In genomic region chr10:24643679-24644209, GRCh38 we compare ENCODE assay signal across 18 cellular contexts.
A peak's percentile ranks its signal among the peaks of the same experiment; 100 is the strongest.
DNase-seq lines count a peak whose midpoint lies in the region; ATAC-seq, FAIRE-seq and TF ChIP-seq lines count a peak whose summit lies in the region.
"Had no signal": no experiment of that assay in that cellular context is flagged by ENCODE, and none has a peak within 500 bp of the region (broad histone marks: within the 10 kb centered on the region; RNA-seq: fewer than 3 reads in every experiment).

No MANE protein-coding gene starts in this region.

- CTCF ChIA-PET in Calu3 (lab: Charles Lee): interaction anchor here (1.0 to 1.6 kb wide), 2 partner anchors 372 to 437 kb away, joined by 3 to 7 read pairs; partner anchors contain the start of gene ENKUR
- CTCF ChIA-PET in K562 (lab: Yijun Ruan, JAX; ENCODE audit: low intra/inter-chr PET ratio): interaction anchor here (1.1 kb wide), 1 partner anchor 437 kb away, joined by 3 read pairs; no protein-coding TSS in a partner anchor

- H3K27me3 ChIP-seq in K562 (ENCODE audit: control insufficient read depth in 2 of 2, insufficient read depth in 2 of 2, low read length in 2 of 2) (no peaks in the 10 kb centered on the region), mesenchymal stem cell (ENCODE audit: control insufficient read depth in 1 of 2, insufficient read depth in 1 of 2, low read length in 2 of 2) (no peaks in the 10 kb centered on the region), sigmoid colon (no peaks in the 10 kb centered on the region)
- H3K27me3 ChIP-seq: brain microvascular endothelial cell, foreskin keratinocyte, uterus had no signal

- no peak overlapping the region for H2AK5ac ChIP-seq in mesenchymal stem cell (ENCODE audit: low read length, severe bottlenecking)

- H2BK12ac ChIP-seq in mesenchymal stem cell (ENCODE audit: low read length in 2 of 2): no peak overlapping the region

- H3K36me3 ChIP-seq in K562 (ENCODE audit: control insufficient read depth, insufficient read depth, low read length) (no peaks in the 10 kb centered on the region), mesenchymal stem cell (ENCODE audit: control insufficient read depth in 1 of 2, insufficient read depth in 2 of 2, low read depth in 1 of 2, low read length in 2 of 2) (peaks cover 0 to 11% of the 10 kb centered on the region in 2 experiments), sigmoid colon (no peaks in the 10 kb centered on the region)
- H3K36me3 ChIP-seq: brain microvascular endothelial cell, uterus had no signal

- no peak overlapping the region for H3K27ac Mint-ChIP-seq in Calu3 (ENCODE audit: unreplicated experiment)
- H3K27ac Mint-ChIP-seq: natural killer cell treated with Interleukin-12 subunit alpha and Interleukin-12 subunit beta and Interleukin-15 and Interleukin-18, amount 100 ng/mL, for 72 hours had no signal

- H2BK5ac ChIP-seq in mesenchymal stem cell (ENCODE audit: low read depth, low read length, poor library complexity, severe bottlenecking): no peak overlapping the region

- TF ChIP-seq EP300 in K562 (IDR thresholded peaks at IDR 0.05; ENCODE audit: low read length) (no peak), sigmoid colon (IDR thresholded peaks at IDR 0.05) (no peak)

- H3K4me2 ChIP-seq in K562 (ENCODE audit: insufficient read depth, low read length) (no peak overlapping the region), mesenchymal stem cell (ENCODE audit: low read length, poor library complexity, severe bottlenecking) (no peak overlapping the region)

- H3K23ac ChIP-seq in mesenchymal stem cell (ENCODE audit: low read length in 2 of 2): no peak overlapping the region

- H3K79me2 ChIP-seq in K562 (ENCODE audit: control insufficient read depth, insufficient read depth, low read length): peaks cover 9% of the 10 kb centered on the region

- H3K4ac ChIP-seq in mesenchymal stem cell (ENCODE audit: low read depth in 1 of 2, low read length in 2 of 2): no peak overlapping the region

- no peak overlapping the region for H2BK120ac ChIP-seq in mesenchymal stem cell (ENCODE audit: low read depth, low read length)

- H3K9ac ChIP-seq in K562 (ENCODE audit: insufficient read depth in 1 of 2, low read depth in 2 of 2, low read length in 2 of 2) (no peak overlapping the region), mesenchymal stem cell (ENCODE audit: low read length) (peak overlapping the region; percentile 49)

- H3K9me3 ChIP-seq in K562 (replicated peaks; ENCODE audit: control insufficient read depth, insufficient read depth, low read depth, low read length): no peaks in the 10 kb centered on the region
- no peaks in the 10 kb centered on the region for H3K9me3 ChIP-seq in mesenchymal stem cell (ENCODE audit: control insufficient read depth, low read length)
- no peaks in the 10 kb centered on the region for H3K9me3 ChIP-seq in sigmoid colon
- H3K9me3 ChIP-seq: uterus had no signal

- ATAC-seq in HG02970 (IDR thresholded peaks at IDR 0.05; ENCODE audit: low FRiP score, unreplicated experiment) (peak; percentile 16), K562 (peak; percentile 53), HG02798 (IDR thresholded peaks at IDR 0.05; ENCODE audit: poor library complexity, unreplicated experiment) (no peak), left ventricle myocardium superior (no peak)

- TF ChIP-seq RAD21 in K562 (CRISPR knock-in tag; conservative IDR thresholded peaks at IDR 0.05 in 1 of 2, IDR thresholded peaks at IDR 0.05 in 1 of 2): no peak

- H3K4me3 Mint-ChIP-seq in Calu3 (ENCODE audit: low read depth, unreplicated experiment): no peak overlapping the region
- H3K4me3 Mint-ChIP-seq: natural killer cell treated with Interleukin-12 subunit alpha and Interleukin-12 subunit beta and Interleukin-15 and Interleukin-18, amount 100 ng/mL, for 72 hours had no signal

- H3K27me3 Mint-ChIP-seq in Calu3 (ENCODE audit: unreplicated experiment): no peaks in the 10 kb centered on the region
- H3K27me3 Mint-ChIP-seq: natural killer cell treated with Interleukin-12 subunit alpha and Interleukin-12 subunit beta and Interleukin-15 and Interleukin-18, amount 100 ng/mL, for 72 hours had no signal

- H4K8ac ChIP-seq in mesenchymal stem cell (ENCODE audit: low read length): no peak overlapping the region

- H3K9me1 ChIP-seq in K562 (ENCODE audit: control insufficient read depth, insufficient read depth, low read length): no peaks in the 10 kb centered on the region

- peaks cover 19% of the 10 kb centered on the region for H3K79me1 ChIP-seq in mesenchymal stem cell (replicated peaks; ENCODE audit: low read length, poor library complexity, severe bottlenecking)

- no peaks in the 10 kb centered on the region for H3K36me3 Mint-ChIP-seq in Calu3 (ENCODE audit: insufficient read depth, unreplicated experiment)
- H3K36me3 Mint-ChIP-seq: natural killer cell treated with Interleukin-12 subunit alpha and Interleukin-12 subunit beta and Interleukin-15 and Interleukin-18, amount 100 ng/mL, for 72 hours had no signal

- no peaks in the 10 kb centered on the region for H3K4me1 Mint-ChIP-seq in Calu3 (ENCODE audit: low read depth, unreplicated experiment)

- H4K20me1 ChIP-seq in K562 (replicated peaks; ENCODE audit: control insufficient read depth, insufficient read depth, low read length): no peaks in the 10 kb centered on the region

- no peak overlapping the region for H2AFZ ChIP-seq in K562 (ENCODE audit: low read depth, low read length)
- no peak overlapping the region for H2AFZ ChIP-seq in mesenchymal stem cell (ENCODE audit: low read depth, low read length)

- peak overlapping the region; percentile 5; the same call in 1 of the 3 replicates for H3K27ac ChIP-seq in K562 (ENCODE audit: extremely low read depth, low read depth, low read length)
- no peak overlapping the region for H3K27ac ChIP-seq in mesenchymal stem cell (ENCODE audit: low read length, poor library complexity, severe bottlenecking)
- no peak overlapping the region for H3K27ac ChIP-seq in sigmoid colon
- H3K27ac ChIP-seq: brain microvascular endothelial cell, C4-2B, foreskin keratinocyte, uterus had no signal

- H2BK15ac ChIP-seq in mesenchymal stem cell (ENCODE audit: low read depth, poor library complexity, severe bottlenecking): no peak overlapping the region

- H3K18ac ChIP-seq in mesenchymal stem cell (ENCODE audit: low read depth in 1 of 2, low read length in 2 of 2): no peak overlapping the region

- POLR2A ChIA-PET in K562 (lab: Yijun Ruan, JAX): interaction anchor here (1.2 kb wide), 1 partner anchor 51 kb away, joined by 3 read pairs; no protein-coding TSS in a partner anchor

- H3K4me1 ChIP-seq in K562 (replicated peaks in 1 of 2; ENCODE audit: control insufficient read depth in 2 of 2, insufficient read depth in 2 of 2, low read length in 2 of 2): peaks cover 0 to 29% of the 10 kb centered on the region in 2 experiments; a peak in 4 of 5 replicates
- H3K4me1 ChIP-seq in mesenchymal stem cell (ENCODE audit: control insufficient read depth, insufficient read depth, low read depth, low read length): no peaks in the 10 kb centered on the region
- H3K4me1 ChIP-seq in sigmoid colon: peaks cover 0 to 17% (median 10%) of the 10 kb centered on the region in 4 donors
- H3K4me1 ChIP-seq: uterus had no signal

- WGBS in K562 (ENCODE audit: insufficient coverage, low coverage, missing lambda C conversion rate): 36% methylated on average over 6 of the region's 6 CpGs
- 79% methylated on average over 6 of the region's 6 CpGs for WGBS in mesenchymal stem cell
- 26 to 71% methylated on average over 6 of the region's 6 CpGs for WGBS in sigmoid colon, 2 donors

- TF ChIP-seq CTCF in Calu3 (IDR thresholded peaks at IDR 0.05; ENCODE audit: unreplicated experiment): no peak
- no peak for TF ChIP-seq CTCF in K562 (IDR thresholded peaks at IDR 0.05 in 2 of 3, conservative IDR thresholded peaks at IDR 0.05 in 1 of 3; ENCODE audit: insufficient read depth in 2 of 3, low read depth in 1 of 3, low read length in 3 of 3)
- no peak for TF ChIP-seq CTCF in sigmoid colon (IDR thresholded peaks at IDR 0.05)

- DNase-seq in Calu3: peak; percentile 12
- peak in 2 of 4 experiments; percentile 23 to 57 for DNase-seq in K562 (ENCODE audit: extremely low read depth in 1 of 4, low spot score in 3 of 4)
- peak; percentile 30 for DNase-seq in mesenchymal stem cell
- DNase-seq in sigmoid colon: no peak
- no peak for DNase-seq in stimulated activated CD4-positive, alpha-beta T cell treated with anti-CD3 and anti-CD28 coated beads, Interleukin-4, amount 100 ng/mL, for 24 hours
- no peak for DNase-seq in left ventricle myocardium superior
- DNase-seq: cortex of kidney; kidney; stimulated activated CD4-positive, alpha-beta T cell treated with anti-CD3 and anti-CD28 coated beads, Interleukin-4, amount 100 ng/mL, for 1 hour; T-helper 9 cell; uterus had no signal

- intact Hi-C loops in Calu3 (cut with micrococcal nuclease; ENCODE audit: unreplicated experiment) (loop anchor here (1.0 to 5.0 kb wide), 6 partner anchors 81 to 584 kb away; no protein-coding TSS in a partner anchor), K562 (cut with micrococcal nuclease) (loop anchor here (1.0 to 10.0 kb wide), 6 partner anchors 77 to 438 kb away; partner anchors contain the start of gene PRTFDC1), sigmoid colon (cut with DNase I) (loop anchor here (1.0 to 10.0 kb wide), 4 partner anchors 79 to 438 kb away; partner anchors contain the start of genes ARHGAP21 and PRTFDC1), left ventricle myocardium superior (cut with micrococcal nuclease) (loop anchor here (5.0 to 10.0 kb wide), 3 partner anchors 79 to 441 kb away; partner anchors contain the start of gene ARHGAP21)

- FAIRE-seq in K562 (lab: Jason Lieb, UNC): peak; percentile 67

- H3K4me3 ChIP-seq in K562 (no peak overlapping the region), mesenchymal stem cell (ENCODE audit: insufficient read depth in 1 of 2, low read depth in 1 of 2, low read length in 2 of 2) (no peak overlapping the region), sigmoid colon (no peak overlapping the region)
- H3K4me3 ChIP-seq: skin epidermis, uterus had no signal

- H3K9me3 Mint-ChIP-seq in Calu3 (ENCODE audit: low read depth, unreplicated experiment): no peaks in the 10 kb centered on the region
- H3K9me3 Mint-ChIP-seq: natural killer cell treated with Interleukin-12 subunit alpha and Interleukin-12 subunit beta and Interleukin-15 and Interleukin-18, amount 100 ng/mL, for 72 hours had no signal

- no peak for TF ChIP-seq POLR2A in K562 (conservative IDR thresholded peaks at IDR 0.05)
- no peak for TF ChIP-seq POLR2A in sigmoid colon (IDR thresholded peaks at IDR 0.05)

- no peak overlapping the region for H3K14ac ChIP-seq in mesenchymal stem cell (ENCODE audit: low read length in 2 of 2)

- BruUV-seq in Calu3 (replicated peaks; lab: Mats Ljungman, UMichigan): no TSS peak
- BruUV-seq in K562 (replicated peaks; lab: Mats Ljungman, UMichigan): no TSS peak

- in situ Hi-C loops in K562 (cut with MboI): loop anchor here (5.0 to 10.0 kb wide), 2 partner anchors 311 to 439 kb away; partner anchors contain the start of gene PRTFDC1

- H4K91ac ChIP-seq in mesenchymal stem cell (ENCODE audit: low read length): no peak overlapping the region

TF ChIP-seq in K562, 482 proteins besides CTCF, POLR2A, EP300 and RAD21 (continues in another document):
- TF ChIP-seq PRPF4 (IDR thresholded peaks at IDR 0.05; ENCODE audit: insufficient read depth, low read depth, low read length, poor library complexity, severe bottlenecking): no peak

Comparison
In these comparisons a context has a peak if more than half of its experiments do, and no peak if none do; other contexts are left out.
1. DNase-seq: peak in Calu3 (single experiment) and mesenchymal stem cell (single experiment); none in sigmoid colon (single experiment), stimulated activated CD4-positive, alpha-beta T cell treated with anti-CD3 and anti-CD28 coated beads, Interleukin-4, amount 100 ng/mL, for 24 hours (single experiment) and left ventricle myocardium superior (single experiment).
2. ATAC-seq: peak in HG02970 (single experiment) and K562 (single experiment); none in HG02798 (single experiment) and left ventricle myocardium superior (single experiment).